ENCODE assay signal across 2 cellular contexts in genomic region chr3:44835684-44836083, GRCh38.
TF ChIP-seq lines count a peak whose summit lies in the region.

No MANE protein-coding gene starts in this region.

TF ChIP-seq in HepG2, 621 proteins besides CTCF, POLR2A, EP300 and RAD21:
- TF ChIP-seq, protein P1, sequence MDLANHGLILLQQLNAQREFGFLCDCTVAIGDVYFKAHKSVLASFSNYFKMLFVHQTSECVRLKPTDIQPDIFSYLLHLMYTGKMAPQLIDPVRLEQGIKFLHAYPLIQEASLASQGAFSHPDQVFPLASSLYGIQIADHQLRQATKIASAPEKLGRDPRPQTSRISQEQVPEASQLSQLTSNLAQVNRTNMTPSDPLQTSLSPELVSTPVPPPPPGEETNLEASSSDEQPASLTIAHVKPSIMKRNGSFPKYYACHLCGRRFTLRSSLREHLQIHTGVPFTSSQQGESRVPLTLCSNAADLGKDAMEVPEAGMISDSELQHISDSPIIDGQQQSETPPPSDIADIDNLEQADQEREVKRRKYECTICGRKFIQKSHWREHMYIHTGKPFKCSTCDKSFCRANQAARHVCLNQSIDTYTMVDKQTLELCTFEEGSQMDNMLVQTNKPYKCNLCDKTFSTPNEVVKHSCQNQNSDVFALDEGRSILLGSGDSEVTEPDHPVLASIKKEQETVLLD (CRISPR knock-in tag; IDR thresholded peaks at IDR 0.05; ENCODE audit: low read depth): no peak
- TF ChIP-seq, protein P2, sequence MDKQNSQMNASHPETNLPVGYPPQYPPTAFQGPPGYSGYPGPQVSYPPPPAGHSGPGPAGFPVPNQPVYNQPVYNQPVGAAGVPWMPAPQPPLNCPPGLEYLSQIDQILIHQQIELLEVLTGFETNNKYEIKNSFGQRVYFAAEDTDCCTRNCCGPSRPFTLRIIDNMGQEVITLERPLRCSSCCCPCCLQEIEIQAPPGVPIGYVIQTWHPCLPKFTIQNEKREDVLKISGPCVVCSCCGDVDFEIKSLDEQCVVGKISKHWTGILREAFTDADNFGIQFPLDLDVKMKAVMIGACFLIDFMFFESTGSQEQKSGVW (CRISPR knock-in tag; IDR thresholded peaks at IDR 0.05; ENCODE audit: borderline replicate concordance): no peak
- TF ChIP-seq MXI1 (IDR thresholded peaks at IDR 0.05; ENCODE audit: borderline replicate concordance, low read depth, low read length) (no peak), ATF7 (IDR thresholded peaks at IDR 0.05) (peak; percentile 93), ATF7 (CRISPR knock-in tag; IDR thresholded peaks at IDR 0.05) (no peak), HNRNPLL (IDR thresholded peaks at IDR 0.05; ENCODE audit: low read depth, low read length, poor library complexity, severe bottlenecking) (no peak), ZNF770 (CRISPR knock-in tag; IDR thresholded peaks at IDR 0.05) (no peak), ZNF777 (CRISPR knock-in tag; IDR thresholded peaks at IDR 0.05) (no peak), FOXC1 (CRISPR knock-in tag; IDR thresholded peaks at IDR 0.05; ENCODE audit: borderline replicate concordance) (no peak), ZNF607 (CRISPR knock-in tag; IDR thresholded peaks at IDR 0.05; ENCODE audit: borderline replicate concordance) (no peak), CAMTA2 (CRISPR knock-in tag; IDR thresholded peaks at IDR 0.05; ENCODE audit: borderline replicate concordance) (no peak), CREB1 (IDR thresholded peaks at IDR 0.05) (peak; percentile 40; the same call in 1 of the 2 replicates), CREB1 (CRISPR knock-in tag; IDR thresholded peaks at IDR 0.05) (no peak)
- TF ChIP-seq, protein P3, sequence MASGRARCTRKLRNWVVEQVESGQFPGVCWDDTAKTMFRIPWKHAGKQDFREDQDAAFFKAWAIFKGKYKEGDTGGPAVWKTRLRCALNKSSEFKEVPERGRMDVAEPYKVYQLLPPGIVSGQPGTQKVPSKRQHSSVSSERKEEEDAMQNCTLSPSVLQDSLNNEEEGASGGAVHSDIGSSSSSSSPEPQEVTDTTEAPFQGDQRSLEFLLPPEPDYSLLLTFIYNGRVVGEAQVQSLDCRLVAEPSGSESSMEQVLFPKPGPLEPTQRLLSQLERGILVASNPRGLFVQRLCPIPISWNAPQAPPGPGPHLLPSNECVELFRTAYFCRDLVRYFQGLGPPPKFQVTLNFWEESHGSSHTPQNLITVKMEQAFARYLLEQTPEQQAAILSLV (CRISPR knock-in tag; IDR thresholded peaks at IDR 0.05; ENCODE audit: borderline replicate concordance): no peak

TF ChIP-seq in GM12878, 131 proteins besides CTCF, POLR2A, EP300 and RAD21:
- TF ChIP-seq NFXL1 (IDR thresholded peaks at IDR 0.05; ENCODE audit: borderline replicate concordance) (no peak), ETV6 (conservative IDR thresholded peaks at IDR 0.05 in 1 of 2, IDR thresholded peaks at IDR 0.05 in 1 of 2; ENCODE audit: borderline replicate concordance in 1 of 2, low read depth in 1 of 2) (no peak), IKZF1 (conservative IDR thresholded peaks at IDR 0.05) (no peak), PML (IDR thresholded peaks at IDR 0.05; ENCODE audit: low read length) (no peak), RELA (IDR thresholded peaks at IDR 0.05; ENCODE audit: borderline replicate concordance, partially characterized antibody) (no peak), ATF7 (IDR thresholded peaks at IDR 0.05; ENCODE audit: low read depth) (0 out of 2 replicates have a peak, but pooled peaks have one; percentile 19), TARDBP (IDR thresholded peaks at IDR 0.05; ENCODE audit: borderline replicate concordance) (no peak)
TF ChIP-seq in GM12878: peak in this region for 1.
